In genomic region chr1:151952811-151953210, GRCh38 we compare ENCODE assay signal across 17 cellular contexts. TPM values are rescaled to one million over a fixed set of nuclear protein-coding genes. Genes with fewer than 3 reads are reported as not detected.
A peak's percentile ranks its signal among the peaks of the same experiment; 100 is the strongest.
DNase-seq lines count a peak whose midpoint lies in the region; ATAC-seq, FAIRE-seq and TF ChIP-seq lines count a peak whose summit lies in the region.
"Had no signal": no experiment of that assay in that cellular context is flagged by ENCODE, and none has a peak within 500 bp of the region (broad histone marks: within the 10 kb centered on the region; RNA-seq: fewer than 3 reads in every experiment).

No MANE protein-coding gene starts in this region.

- intact Hi-C loops in kidney (cut with DNase I) (no loop called here), transverse colon (cut with DNase I; ENCODE audit: low total_unique reads) (no loop called here), mammary epithelial cell (cut with micrococcal nuclease) (no loop called here)

- peaks cover 6% of the 10 kb centered on the region for H3K27me3 Mint-ChIP-seq in T-helper 17 cell

- WGBS in transverse colon (ENCODE audit: low coverage in 1 of 2), 2 donors: 30 to 35% methylated on average over 1 of the region's 1 CpG
- WGBS in mammary epithelial cell (ENCODE audit: low coverage, missing lambda C conversion rate): 83% methylated on average over 1 of the region's 1 CpG

- no peaks in the 10 kb centered on the region for H3K36me3 Mint-ChIP-seq in T-helper 17 cell (ENCODE audit: low read depth)
- H3K36me3 Mint-ChIP-seq: CD14-positive monocyte; CD8-positive, alpha-beta T cell had no signal

- no peak overlapping the region for H2AFZ ChIP-seq in mammary epithelial cell (ENCODE audit: low read depth, low read length)
- H2AFZ ChIP-seq: GM23248 had no signal

- CTCF ChIA-PET in mammary epithelial cell (lab: Charles Lee; ENCODE audit: low non-redundant PET): interaction anchor here (0.6 kb wide), 1 partner anchor 15 kb away, joined by 3 read pairs; no protein-coding TSS in a partner anchor

- peak overlapping the region; percentile 20 to 47 for H3K4me3 ChIP-seq in kidney (ENCODE audit: low read length in 2 of 2)
- H3K4me3 ChIP-seq in transverse colon: peak overlapping the region in 2 of 4 donors; percentile 3 to 20
- H3K4me3 ChIP-seq in mammary epithelial cell (replicated peaks in 1 of 3; ENCODE audit: insufficient read depth in 1 of 3, low read depth in 2 of 3, low read length in 3 of 3): no peak overlapping the region
- H3K4me3 ChIP-seq: GM12878, GM23248 had no signal

- ATAC-seq in left lobe of liver: no peak
- ATAC-seq in T-helper 17 cell: no peak
- ATAC-seq: CD8-positive, alpha-beta T cell; GM12878 had no signal

- in situ Hi-C loops in transverse colon (cut with MboI; ENCODE audit: low pct_ligation_motif_present in 1 of 4, low pct_unique_long_range_greater_than_20kb in 1 of 4, low sequenced_read_pairs in 3 of 4): no loop called here
- in situ Hi-C loops in mammary epithelial cell (cut with MboI; ENCODE audit: low sequenced_read_pairs in 2 of 2): no loop called here

- DNase-seq in COLO829 (ENCODE audit: low spot score) (peak; percentile 70), kidney (no peak), transverse colon (no peak), left lobe of liver (ENCODE audit: low spot score) (no peak), T-helper 17 cell (no peak), mammary epithelial cell (no peak)
- DNase-seq: CD8-positive, alpha-beta T cell; DMS53; GM23248; H7 had no signal

- TF ChIP-seq POLR2A in transverse colon (IDR thresholded peaks at IDR 0.05): no peak

- peak; percentile 15 for FAIRE-seq in TTC549 (lab: Jason Lieb, UNC)
- FAIRE-seq in kidney (lab: Jason Lieb, UNC): no peak
- FAIRE-seq: A204.1, GM12878, GM18507, HepG2, HTR-8/SVneo had no signal

- dilution Hi-C loops in mammary epithelial cell (cut with HindIII; ENCODE audit: low sequenced_read_pairs): loop anchor here (5.0 kb wide), 1 partner anchor 34 kb away; no protein-coding TSS in a partner anchor

- H4K20me1 ChIP-seq in mammary epithelial cell (ENCODE audit: insufficient read depth, low read length): no peaks in the 10 kb centered on the region

- H3K79me2 ChIP-seq in mammary epithelial cell (ENCODE audit: insufficient read depth, low read length): no peaks in the 10 kb centered on the region

- no peak for TF ChIP-seq EP300 in transverse colon (IDR thresholded peaks at IDR 0.05; ENCODE audit: low read depth)

- no peaks in the 10 kb centered on the region for H3K9me3 ChIP-seq in kidney (ENCODE audit: control insufficient read depth in 1 of 2, low read length in 2 of 2)
- no peaks in the 10 kb centered on the region for H3K9me3 ChIP-seq in transverse colon
- no peaks in the 10 kb centered on the region for H3K9me3 ChIP-seq in T-helper 17 cell (ENCODE audit: control insufficient read depth, low read length, poor library complexity, severe bottlenecking)
- H3K9me3 ChIP-seq in mammary epithelial cell (replicated peaks; ENCODE audit: insufficient read depth, low read length): no peaks in the 10 kb centered on the region

- H3K36me3 ChIP-seq in kidney (ENCODE audit: control insufficient read depth in 1 of 2, insufficient read depth in 2 of 2, low read length in 2 of 2) (no peaks in the 10 kb centered on the region), transverse colon (peaks cover 0 to 3% (median 0%) of the 10 kb centered on the region in 4 donors), mammary epithelial cell (ENCODE audit: insufficient read depth, low read length) (no peaks in the 10 kb centered on the region)

- BruUV-seq in mammary epithelial cell (replicated peaks; lab: Mats Ljungman, UMichigan): no TSS peak

- H3K4me3 Mint-ChIP-seq in T-helper 17 cell: no peak overlapping the region
- H3K4me3 Mint-ChIP-seq: CD14-positive monocyte; CD8-positive, alpha-beta T cell had no signal

- H3K9ac ChIP-seq in kidney (ENCODE audit: low read length in 2 of 2): peak overlapping the region in 1 of 2 donors; percentile 13
- no peak overlapping the region for H3K9ac ChIP-seq in mammary epithelial cell (ENCODE audit: insufficient read depth, low read length)
- H3K9ac ChIP-seq: GM23248 had no signal

- no peaks in the 10 kb centered on the region for H3K27me3 ChIP-seq in transverse colon
- no peaks in the 10 kb centered on the region for H3K27me3 ChIP-seq in mammary epithelial cell (ENCODE audit: insufficient read depth, low read length)

- no peaks in the 10 kb centered on the region for H3K4me1 ChIP-seq in kidney (ENCODE audit: control insufficient read depth in 1 of 2, insufficient read depth in 1 of 2, low read depth in 1 of 2, low read length in 2 of 2)
- peaks cover 0 to 11% (median 2%) of the 10 kb centered on the region in 4 donors for H3K4me1 ChIP-seq in transverse colon
- H3K4me1 ChIP-seq in mammary epithelial cell (ENCODE audit: insufficient read depth, low read length): peaks cover 1% of the 10 kb centered on the region

- H3K4me2 ChIP-seq in mammary epithelial cell (ENCODE audit: insufficient read depth, low read depth, low read length): no peak overlapping the region

- peaks cover 9% of the 10 kb centered on the region for H3K4me1 Mint-ChIP-seq in T-helper 17 cell

- no peak overlapping the region for H3K27ac Mint-ChIP-seq in T-helper 17 cell
- H3K27ac Mint-ChIP-seq: CD8-positive, alpha-beta T cell had no signal

- TF ChIP-seq CTCF in kidney (IDR thresholded peaks at IDR 0.05; ENCODE audit: borderline replicate concordance, extremely low read depth, insufficient read depth) (no peak), transverse colon (IDR thresholded peaks at IDR 0.05) (no peak), mammary epithelial cell (conservative IDR thresholded peaks at IDR 0.05 in 1 of 2, IDR thresholded peaks at IDR 0.05 in 1 of 2; ENCODE audit: extremely low read depth in 1 of 2, insufficient read depth in 1 of 2, low read depth in 1 of 2, low read length in 2 of 2) (no peak)

- no peak overlapping the region for H3K27ac ChIP-seq in kidney (ENCODE audit: low read depth in 2 of 2, low read length in 2 of 2)
- H3K27ac ChIP-seq in transverse colon: peak overlapping the region in 3 of 4 donors; percentile 34 to 71 (median 63)
- no peak overlapping the region for H3K27ac ChIP-seq in mammary epithelial cell (ENCODE audit: insufficient read depth, low read depth, low read length)
- H3K27ac ChIP-seq: GM23248 had no signal

RNA-seq across cellular contexts. Expression of gene S100A10, which starts 40.8 kb away (rescaled TPM):
- total RNA-seq in kidney (467 TPM), transverse colon (100 to 1,000 TPM in 3 of 4 donors, 10 to 100 TPM in 1; 59.1 to 289 (median 251) TPM), left lobe of liver (45.0 TPM), T-helper 17 cell (100 to 1,000 TPM; 317 to 349 TPM), mammary epithelial cell (1,000 to 10,000 TPM in 1 of 2 donors, 100 to 1,000 TPM in 1; 213 to 2,371 TPM)
- polyA plus RNA-seq in kidney (ENCODE audit: insufficient read depth, low read depth, low replicate concordance) (500 TPM), mammary epithelial cell (1,008 TPM)
- polyA minus RNA-seq in mammary epithelial cell: 997 TPM

RNA-seq across cellular contexts. Expression of gene THEM4, which starts 43.5 kb away (rescaled TPM):
- 17.5 TPM for total RNA-seq in kidney
- 27.9 TPM for polyA plus RNA-seq in kidney (ENCODE audit: insufficient read depth, low read depth, low replicate concordance)
- 10 to 100 TPM in 2 of 4 donors, 1 to 10 TPM in 2; 4.6 to 21.8 (median 9.5) TPM for total RNA-seq in transverse colon
- 9.3 TPM for total RNA-seq in left lobe of liver
- 10 to 100 TPM; 42.2 to 57.3 TPM for total RNA-seq in T-helper 17 cell
- 10 to 100 TPM; 15.3 to 18.8 TPM for total RNA-seq in mammary epithelial cell
- polyA plus RNA-seq in mammary epithelial cell: 16.2 TPM
- polyA minus RNA-seq in mammary epithelial cell: 10.7 TPM

Comparison
In these comparisons a context has a peak if more than half of its experiments do, and no peak if none do; other contexts are left out.
1. H3K27ac ChIP-seq: peak in transverse colon (3 of 4); none in kidney (0 of 2) and mammary epithelial cell (single experiment).
2. H3K4me3 ChIP-seq: peak in kidney (2 of 2); none in mammary epithelial cell (0 of 3).